ENCODE assay signal across 25 cellular contexts in genomic region chr9:106707291-106707690, GRCh38.
DNase-seq lines count a peak whose midpoint lies in the region; ATAC-seq, FAIRE-seq and TF ChIP-seq lines count a peak whose summit lies in the region.
"Had no signal": no experiment of that assay in that cellular context is flagged by ENCODE, and none has a peak within 500 bp of the region (broad histone marks: within the 10 kb centered on the region; RNA-seq: fewer than 3 reads in every experiment).

No MANE protein-coding gene starts in this region.

- H3K36me3 ChIP-seq in astrocyte (ENCODE audit: insufficient read depth, low read length) (no peaks in the 10 kb centered on the region), osteoblast (ENCODE audit: insufficient read depth, low read length) (no peaks in the 10 kb centered on the region), testis (ENCODE audit: low read depth, missing control alignments) (no peaks in the 10 kb centered on the region), vagina (no peaks in the 10 kb centered on the region)
- H3K36me3 ChIP-seq: BE2C had no signal

- no peak overlapping the region for H3K9ac ChIP-seq in astrocyte (ENCODE audit: low read length)
- H3K9ac ChIP-seq: KMS-11, SK-N-SH had no signal

- no peak for TF ChIP-seq POLR2A in testis (IDR thresholded peaks at IDR 0.05)
- no peak for TF ChIP-seq POLR2A in vagina (IDR thresholded peaks at IDR 0.05)

- H3K4me3 Mint-ChIP-seq in astrocyte (ENCODE audit: unreplicated experiment) = peak overlapping the region; percentile 6
- H3K4me3 Mint-ChIP-seq: CD4-positive, alpha-beta memory T cell; HFFc6 had no signal

- H3K27me3 ChIP-seq in astrocyte (ENCODE audit: insufficient read depth, low read length) = no peaks in the 10 kb centered on the region
- no peaks in the 10 kb centered on the region for H3K27me3 ChIP-seq in osteoblast (ENCODE audit: insufficient read depth, low read length)
- no peaks in the 10 kb centered on the region for H3K27me3 ChIP-seq in testis
- no peaks in the 10 kb centered on the region for H3K27me3 ChIP-seq in vagina
- H3K27me3 ChIP-seq: BE2C had no signal

- 55 to 68% methylated on average over 1 of the region's 1 CpG for WGBS in testis, 2 donors

- no peaks in the 10 kb centered on the region for H3K4me1 ChIP-seq in astrocyte (ENCODE audit: insufficient read depth, low read length)
- peaks cover 12% of the 10 kb centered on the region for H3K4me1 ChIP-seq in osteoblast (ENCODE audit: insufficient read depth, low read length)
- peaks cover 4% of the 10 kb centered on the region for H3K4me1 ChIP-seq in testis
- H3K4me1 ChIP-seq in vagina = peaks cover 12% of the 10 kb centered on the region
- H3K4me1 ChIP-seq: BE2C had no signal

- no peaks in the 10 kb centered on the region for H3K36me3 Mint-ChIP-seq in astrocyte (ENCODE audit: low read depth, unreplicated experiment)
- H3K36me3 Mint-ChIP-seq: CD4-positive, alpha-beta memory T cell had no signal

- H3K9me3 ChIP-seq in astrocyte (ENCODE audit: insufficient read depth, low read depth, low read length) (no peaks in the 10 kb centered on the region), osteoblast (ENCODE audit: low read depth, low read length) (no peaks in the 10 kb centered on the region), testis (no peaks in the 10 kb centered on the region), vagina (no peaks in the 10 kb centered on the region)
- H3K9me3 ChIP-seq: SK-N-SH had no signal

- TF ChIP-seq CTCF in astrocyte (IDR thresholded peaks at IDR 0.05; ENCODE audit: insufficient read depth, low read depth, low read length) (no peak), osteoblast (IDR thresholded peaks at IDR 0.05; ENCODE audit: extremely low read depth, low read depth, low read length) (no peak), testis (IDR thresholded peaks at IDR 0.05) (no peak), vagina (IDR thresholded peaks at IDR 0.05) (no peak)

- H2AFZ ChIP-seq in astrocyte (ENCODE audit: low read depth, low read length) (no peak overlapping the region), osteoblast (ENCODE audit: low read length) (no peak overlapping the region)

- H4K20me1 ChIP-seq in astrocyte (ENCODE audit: insufficient read depth, low read length) (no peaks in the 10 kb centered on the region), osteoblast (ENCODE audit: insufficient read depth, low read length) (no peaks in the 10 kb centered on the region)

- intact Hi-C loops in testis (cut with DNase I; ENCODE audit: low total_unique reads) = no loop called here
- intact Hi-C loops in vagina (cut with DNase I) = no loop called here

- ATAC-seq in GM18909 (IDR thresholded peaks at IDR 0.05; ENCODE audit: poor library complexity, unreplicated experiment) (no peak), GM18907 (IDR thresholded peaks at IDR 0.05; ENCODE audit: unreplicated experiment) (no peak), HG03442 (IDR thresholded peaks at IDR 0.05; ENCODE audit: unreplicated experiment) (no peak)

- H3K79me2 ChIP-seq in astrocyte (ENCODE audit: insufficient read depth, low read length) (no peaks in the 10 kb centered on the region), osteoblast (ENCODE audit: insufficient read depth, low read length) (no peaks in the 10 kb centered on the region)

- H3K4me1 Mint-ChIP-seq in astrocyte (ENCODE audit: low read depth, unreplicated experiment) = peaks cover 10% of the 10 kb centered on the region
- H3K4me1 Mint-ChIP-seq: CD4-positive, alpha-beta memory T cell had no signal

- no peaks in the 10 kb centered on the region for H3K27me3 Mint-ChIP-seq in astrocyte (ENCODE audit: low read depth, unreplicated experiment)
- H3K27me3 Mint-ChIP-seq: CD4-positive, alpha-beta memory T cell had no signal

- peaks cover 4% of the 10 kb centered on the region for H3K9me3 Mint-ChIP-seq in astrocyte (ENCODE audit: unreplicated experiment)

- H3K27ac ChIP-seq in astrocyte (ENCODE audit: low read depth, low read length) (no peak overlapping the region), osteoblast (ENCODE audit: low read depth, low read length) (no peak overlapping the region), testis (peak overlapping the region; percentile 34 to 66), vagina (no peak overlapping the region)
- H3K27ac ChIP-seq: KMS-11 had no signal

- H3K4me3 ChIP-seq in astrocyte (ENCODE audit: insufficient read depth, low read depth, low read length) (no peak overlapping the region), osteoblast (ENCODE audit: insufficient read depth, low read length) (no peak overlapping the region), testis (no peak overlapping the region), vagina (no peak overlapping the region)

- no peak for FAIRE-seq in astrocyte (lab: Jason Lieb, UNC)
- FAIRE-seq: GM12892, GM18507, H54 had no signal

- H3K4me2 ChIP-seq in astrocyte (ENCODE audit: low read length) (no peak overlapping the region), osteoblast (ENCODE audit: insufficient read depth, low read length) (peak overlapping the region; percentile 30)
- H3K4me2 ChIP-seq: KMS-11, SK-N-SH had no signal

- H3K27ac Mint-ChIP-seq in astrocyte (ENCODE audit: unreplicated experiment) = no peak overlapping the region
- H3K27ac Mint-ChIP-seq: CD4-positive, alpha-beta memory T cell; HFFc6 had no signal

- DNase-seq in GM03348 (ENCODE audit: low spot score) = peak; percentile 12
- no peak for DNase-seq in astrocyte (ENCODE audit: low read depth)
- no peak for DNase-seq in osteoblast (ENCODE audit: insufficient read length, low spot score, missing footprints)
- no peak for DNase-seq in testis
- DNase-seq in vagina (ENCODE audit: extremely low spot score in 2 of 2) = no peak
- DNase-seq: ACHN; BE2C; CD4-positive, alpha-beta memory T cell; DMS153; HFFc6; NCI-H1417; NCI-H187; NCI-H2107; NCI-H2227 treated with DMSO at 0.1 percent for 48 hours; NCI-H524; RPMI8226; SHP77 treated with DMSO at 0.1 percent for 48 hours; SK-N-SH had no signal

Comparison
In these comparisons a context has a peak if more than half of its experiments do, and no peak if none do; other contexts are left out.
1. H3K27ac ChIP-seq: peak in testis (2 of 2); none in astrocyte (single experiment), osteoblast (single experiment) and vagina (single experiment).